ENCODE assay signal across 34 cellular contexts in genomic region chr2:72638600-72639211, GRCh38.
"Had no signal": no experiment of that assay in that cellular context is flagged by ENCODE, and none has a peak within 500 bp of the region (broad histone marks: within the 10 kb centered on the region; RNA-seq: fewer than 3 reads in every experiment).

No MANE protein-coding gene starts in this region.

- H3K9me3 ChIP-seq: adrenal gland, body of pancreas, Peyer's patch had no signal

- H3K4me3 ChIP-seq: adrenal gland, body of pancreas, breast epithelium, Peyer's patch had no signal

- H3K4me3 Mint-ChIP-seq: activated B cell treated with CpG ODN at 0.5 μM for 24 hours; activated CD4-positive, alpha-beta memory T cell treated with anti-CD3 and anti-CD28 coated beads for 36 hours; activated naive CD4-positive, alpha-beta T cell treated with anti-CD3 and anti-CD28 coated beads for 36 hours; activated T-cell treated with anti-CD3 and anti-CD28 coated beads, Interleukin-2, amount 50 U/mL, for 4 hours; activated T-helper 1 cell treated with anti-CD3 and anti-CD28 coated beads, Interleukin-12 subunit alpha, Interleukin-12 subunit beta, Interleukin-2, Interleukin-4 antibody, amounts not matched to agents 30 ng/mL and 10 ng/mL and 1 ng/mL, durations not matched to agents 14 hours and 24 hours and 36 hours had no signal

- DNase-seq: activated B cell treated with CpG ODN at 0.5 μM for 24 hours; activated CD4-positive, alpha-beta memory T cell treated with anti-CD3 and anti-CD28 coated beads for 36 hours; activated CD4-positive, alpha-beta T cell treated with anti-CD3 and anti-CD28 coated beads for 4 hours; activated CD4-positive, alpha-beta T cell treated with anti-CD3 and anti-CD28 coated beads, Interleukin-2, amount 50 U/mL, for 1 hour; activated CD4-positive, CD25-positive, alpha-beta regulatory T cell treated with anti-CD3 and anti-CD28 coated beads, Interleukin-2, amount 50 U/mL, for 72 hours; activated CD8-positive, alpha-beta memory T cell treated with anti-CD3 and anti-CD28 coated beads, Interleukin-2, amount 50 U/mL, for 4 hours; activated gamma-delta T cell treated with Interleukin-2 at 50 U/mL for 16 hours; activated naive CD4-positive, alpha-beta T cell treated with anti-CD3 and anti-CD28 coated beads for 36 hours; activated T-cell treated with anti-CD3 and anti-CD28 coated beads for 4 hours; activated T-cell treated with anti-CD3 and anti-CD28 coated beads, Interleukin-2, amount 50 U/mL, for 4 hours; adrenal gland; body of pancreas; MM.1S; MV-4-11; NCI-H1092; NCI-H1436 treated with DMSO at 0.1 percent for 48 hours; NCI-H1694 treated with DMSO at 0.1 percent for 48 hours; NCI-H2029; NCI-H510A; NCI-H526; NCI-H748 treated with DMSO at 0.1 percent for 48 hours; NK-92 treated with Interleukin-12 subunit alpha and Interleukin-12 subunit beta, amount 100 ng/mL, for 24 hours; PC-3; Peyer's patch; RPMI8226; SW 1271; T-helper 1 cell; T-helper 2 cell; T-helper 9 cell had no signal

- H3K4me1 ChIP-seq: adrenal gland, body of pancreas, breast epithelium, Peyer's patch had no signal

- ATAC-seq: activated naive CD4-positive, alpha-beta T cell treated with anti-CD3 and anti-CD28 coated beads, Interleukin-2, amount 50 U/mL, for 72 hours; activated T-cell treated with anti-CD3 and anti-CD28 coated beads, Interleukin-2, amount 50 U/mL, for 4 hours; body of pancreas; PC-3 had no signal

- H3K27ac Mint-ChIP-seq: activated B cell treated with CpG ODN at 0.5 μM for 24 hours; activated CD4-positive, alpha-beta memory T cell treated with anti-CD3 and anti-CD28 coated beads for 36 hours; activated naive CD4-positive, alpha-beta T cell treated with anti-CD3 and anti-CD28 coated beads for 36 hours; activated naive CD4-positive, alpha-beta T cell treated with anti-CD3 and anti-CD28 coated beads, Interleukin-2, amount 50 U/mL, for 72 hours; activated T-helper 1 cell treated with anti-CD3 and anti-CD28 coated beads, Interleukin-12 subunit alpha, Interleukin-12 subunit beta, Interleukin-2, Interleukin-4 antibody, amounts not matched to agents 30 ng/mL and 10 ng/mL and 1 ng/mL, durations not matched to agents 14 hours and 24 hours and 36 hours had no signal

- H3K9me3 Mint-ChIP-seq: activated naive CD4-positive, alpha-beta T cell treated with anti-CD3 and anti-CD28 coated beads for 36 hours; activated T-cell treated with anti-CD3 and anti-CD28 coated beads, Interleukin-2, amount 50 U/mL, for 4 hours had no signal

- H3K36me3 ChIP-seq: adrenal gland, breast epithelium, Peyer's patch had no signal

- H3K27ac ChIP-seq: adrenal gland, body of pancreas, breast epithelium, KMS-11, Peyer's patch, VCaP had no signal

- H3K27me3 Mint-ChIP-seq: activated B cell treated with CpG ODN at 0.5 μM for 24 hours; activated CD4-positive, alpha-beta memory T cell treated with anti-CD3 and anti-CD28 coated beads for 36 hours had no signal

- H3K27me3 ChIP-seq: adrenal gland, body of pancreas, breast epithelium, Peyer's patch had no signal
